ENCODE assay signal across 24 cellular contexts in the genomic region with DNA sequence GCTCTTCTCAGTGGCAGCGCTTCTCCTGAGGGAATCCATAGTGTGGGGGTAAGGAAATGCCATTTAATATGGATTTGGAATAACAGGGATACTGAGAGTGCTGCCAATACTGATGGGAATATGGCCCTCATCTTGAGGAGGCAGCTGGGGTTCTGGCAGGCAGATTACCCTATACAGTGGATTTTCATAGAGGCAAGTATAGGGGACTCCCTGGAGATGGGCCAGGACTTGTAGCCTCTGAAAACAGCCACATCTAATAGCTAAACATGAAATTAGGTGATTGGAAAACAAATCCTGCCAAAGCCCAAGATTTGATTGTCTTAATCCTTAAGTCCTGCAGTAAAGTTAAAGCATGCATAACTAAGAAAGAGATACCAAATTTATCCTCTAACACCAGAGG. TPM values are rescaled to one million over a fixed set of nuclear protein-coding genes. Genes with fewer than 3 reads are reported as not detected.
"Had no signal": no experiment of that assay in that cellular context is flagged by ENCODE, and none has a peak within 500 bp of the region (broad histone marks: within the 10 kb centered on the region; RNA-seq: fewer than 3 reads in every experiment).

No MANE protein-coding gene starts in this region.

- H3K4me1 Mint-ChIP-seq: natural killer cell; nephron; stimulated activated effector memory CD8-positive, alpha-beta T cell treated with anti-CD3 and anti-CD28 coated beads, Interleukin-12 subunit alpha, Interleukin-12 subunit beta, amount 100 ng/mL, for 72 hours; stimulated activated naive B cell treated with anti-CD40 and anti-IgM and Interleukin-4, amounts not matched to agents 10 μg/mL and 1 μg/mL and 100 μg/mL, for 72 hours had no signal

- H3K4me3 Mint-ChIP-seq: natural killer cell; nephron; neural progenitor cell; stimulated activated effector memory CD8-positive, alpha-beta T cell treated with anti-CD3 and anti-CD28 coated beads, Interleukin-12 subunit alpha, Interleukin-12 subunit beta, amount 100 ng/mL, for 72 hours; stimulated activated naive B cell treated with anti-CD40 and anti-IgM and Interleukin-4, amounts not matched to agents 10 μg/mL and 1 μg/mL and 100 μg/mL, for 72 hours; stimulated activated naive CD8-positive, alpha-beta T cell treated with anti-CD3 and anti-CD28 coated beads, Interleukin-15, Interleukin-2, amounts not matched to agents 100 ng/mL and 50 ng/mL, for 24 hours had no signal

- ATAC-seq: natural killer cell; psoas muscle; right cardiac atrium; right lobe of liver; stimulated activated effector memory CD8-positive, alpha-beta T cell treated with anti-CD3 and anti-CD28 coated beads, Interleukin-12 subunit alpha, Interleukin-12 subunit beta, amount 100 ng/mL, for 72 hours; stimulated activated naive B cell treated with anti-CD40 and anti-IgM and Interleukin-4, amounts not matched to agents 10 μg/mL and 1 μg/mL and 100 μg/mL, for 72 hours had no signal

- DNase-seq: natural killer cell; occipital lobe; ovary; posterior cingulate gyrus; psoas muscle; right cardiac atrium; right lobe of liver; sigmoid colon; small intestine; stimulated activated CD4-positive, alpha-beta T cell treated with anti-CD3 and anti-CD28 coated beads, Interleukin-15, amount 100 ng/mL, for 24 hours; stimulated activated CD4-positive, alpha-beta T cell treated with anti-CD3 and anti-CD28 coated beads, Interleukin-2, amount 100 ng/mL, for 24 hours; stimulated activated CD4-positive, alpha-beta T cell treated with anti-CD3 and anti-CD28 coated beads, Interleukin-2, amount 100 ng/mL, for 48 hours; stimulated activated CD4-positive, alpha-beta T cell treated with anti-CD3 and anti-CD28 coated beads, Interleukin-4, amount 100 ng/mL, for 24 hours; stimulated activated naive B cell treated with anti-CD40 and anti-IgM and Interleukin-4, amounts not matched to agents 10 μg/mL and 1 μg/mL and 100 μg/mL, for 72 hours; stimulated activated naive CD4-positive, alpha-beta T cell treated with Interleukin-2 at 50 U/mL for 16 hours; stomach; thyroid gland; trophoblast cell; upper lobe of left lung had no signal

- H3K27ac Mint-ChIP-seq: natural killer cell; nephron; neural progenitor cell; progenitor cell of endocrine pancreas; stimulated activated effector memory CD8-positive, alpha-beta T cell treated with anti-CD3 and anti-CD28 coated beads, Interleukin-12 subunit alpha, Interleukin-12 subunit beta, amount 100 ng/mL, for 72 hours; stimulated activated naive B cell treated with anti-CD40 and anti-IgM and Interleukin-4, amounts not matched to agents 10 μg/mL and 1 μg/mL and 100 μg/mL, for 72 hours; stimulated activated naive CD8-positive, alpha-beta T cell treated with anti-CD3 and anti-CD28 coated beads, Interleukin-15, Interleukin-2, amounts not matched to agents 100 ng/mL and 50 ng/mL, for 24 hours had no signal

- H3K36me3 Mint-ChIP-seq: natural killer cell; neural progenitor cell; stimulated activated effector memory CD8-positive, alpha-beta T cell treated with anti-CD3 and anti-CD28 coated beads, Interleukin-12 subunit alpha, Interleukin-12 subunit beta, amount 100 ng/mL, for 72 hours; stimulated activated naive B cell treated with anti-CD40 and anti-IgM and Interleukin-4, amounts not matched to agents 10 μg/mL and 1 μg/mL and 100 μg/mL, for 72 hours had no signal

- H3K9me3 Mint-ChIP-seq: natural killer cell; nephron; stimulated activated effector memory CD8-positive, alpha-beta T cell treated with anti-CD3 and anti-CD28 coated beads, Interleukin-12 subunit alpha, Interleukin-12 subunit beta, amount 100 ng/mL, for 72 hours; stimulated activated naive CD8-positive, alpha-beta T cell treated with anti-CD3 and anti-CD28 coated beads, Interleukin-15, Interleukin-2, amounts not matched to agents 100 ng/mL and 50 ng/mL, for 24 hours had no signal

- H3K27me3 Mint-ChIP-seq: progenitor cell of endocrine pancreas had no signal

RNA-seq across cellular contexts. Expression of a gene that starts 59.3 kb away (rescaled TPM):
- total RNA-seq: natural killer cell had no signal
